ENCODE assay signal across 12 cellular contexts in the genomic region with DNA sequence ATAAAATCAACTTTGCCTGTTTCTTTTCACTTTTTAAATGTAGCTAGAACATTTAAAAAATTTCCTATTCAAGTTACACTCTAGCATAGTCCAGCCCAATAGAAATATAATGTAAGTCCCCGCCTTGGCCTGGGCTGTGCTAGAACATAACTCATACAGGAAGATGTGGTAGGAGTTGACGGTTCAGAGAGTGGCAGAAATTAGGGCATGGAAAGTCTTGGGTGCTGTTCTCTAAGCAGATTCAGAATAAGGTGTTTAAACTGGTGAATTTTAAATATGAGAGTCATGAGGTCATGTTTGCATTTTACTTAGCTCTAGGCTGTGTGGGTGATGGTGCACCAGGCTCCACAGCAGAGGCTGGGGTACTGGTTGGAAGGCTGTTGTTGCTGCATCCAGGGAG.
A peak's percentile ranks its signal among the peaks of the same experiment; 100 is the strongest.
DNase-seq lines count a peak whose midpoint lies in the region; ATAC-seq, FAIRE-seq and TF ChIP-seq lines count a peak whose summit lies in the region.
"Had no signal": no experiment of that assay in that cellular context is flagged by ENCODE, and none has a peak within 500 bp of the region (broad histone marks: within the 10 kb centered on the region; RNA-seq: fewer than 3 reads in every experiment).

No MANE protein-coding gene starts in this region.

- no peaks in the 10 kb centered on the region for H3K79me2 ChIP-seq in HepG2 (ENCODE audit: insufficient read depth, low read length)

- in situ Hi-C loops in HepG2 (cut with HindIII; ENCODE audit: extremely low pct_ligation_motif_present, low pct_unique_long_range_greater_than_20kb) = no loop called here

- no peak for FAIRE-seq in HepG2 (lab: Jason Lieb, UNC)
- FAIRE-seq: endometrium had no signal

- peak overlapping the region in 2 of 3 donors; percentile 0 to 63 for H3K4me3 Mint-ChIP-seq in T-cell
- peak overlapping the region; percentile 44 for H3K4me3 Mint-ChIP-seq in activated naive CD8-positive, alpha-beta T cell treated with anti-CD3 and anti-CD28 coated beads, Interleukin-2, amount 10 ng/mL, durations not matched to agents 7 days and 5 days
- H3K4me3 Mint-ChIP-seq: nephron had no signal

- no peak overlapping the region for H4K8ac ChIP-seq in mesenchymal stem cell (ENCODE audit: low read length)

- no peak overlapping the region for H3K9ac ChIP-seq in HepG2 (ENCODE audit: insufficient read depth, low read depth, low read length)
- H3K9ac ChIP-seq in mesenchymal stem cell (ENCODE audit: low read length) = no peak overlapping the region

- peaks cover 2% of the 10 kb centered on the region for H3K36me3 Mint-ChIP-seq in T-cell
- peaks cover 14% of the 10 kb centered on the region for H3K36me3 Mint-ChIP-seq in activated naive CD8-positive, alpha-beta T cell treated with anti-CD3 and anti-CD28 coated beads, Interleukin-2, amount 10 ng/mL, durations not matched to agents 7 days and 5 days

- peaks cover 11% of the 10 kb centered on the region for H3K79me1 ChIP-seq in mesenchymal stem cell (replicated peaks; ENCODE audit: low read length, poor library complexity, severe bottlenecking)

- no peak overlapping the region for H3K18ac ChIP-seq in mesenchymal stem cell (ENCODE audit: low read depth in 1 of 2, low read length in 2 of 2)

- no peaks in the 10 kb centered on the region for H3K36me3 ChIP-seq in right atrium auricular region
- no peaks in the 10 kb centered on the region for H3K36me3 ChIP-seq in HepG2 (replicated peaks in 1 of 2; ENCODE audit: control insufficient read depth in 1 of 2, insufficient read depth in 2 of 2, low read length in 2 of 2)
- no peaks in the 10 kb centered on the region for H3K36me3 ChIP-seq in mesenchymal stem cell (ENCODE audit: control insufficient read depth in 1 of 2, insufficient read depth in 2 of 2, low read depth in 1 of 2, low read length in 2 of 2)

- DNase-seq in Right ventricle myocardium inferior (ENCODE audit: missing footprints) = no peak
- DNase-seq in right atrium auricular region (ENCODE audit: low spot score) = no peak
- DNase-seq in T-cell = peak in 20 of 34 experiments; percentile 10 to 41 (median 20)
- no peak for DNase-seq in activated naive CD8-positive, alpha-beta T cell treated with anti-CD3 and anti-CD28 coated beads, Interleukin-2, amount 10 ng/mL, durations not matched to agents 7 days and 5 days
- peak; percentile 55 for DNase-seq in stimulated activated naive CD8-positive, alpha-beta T cell treated with anti-CD3 and anti-CD28 coated beads, Interleukin-15, Interleukin-2, amounts not matched to agents 100 U/mL and 50 U/mL, for 24 hours
- DNase-seq in HepG2 (ENCODE audit: low spot score) = no peak
- no peak for DNase-seq in HK-2 (ENCODE audit: unreplicated experiment)
- DNase-seq in mesenchymal stem cell = no peak
- DNase-seq: aorta, MM.1S had no signal

- no peak overlapping the region for H2AK5ac ChIP-seq in mesenchymal stem cell (ENCODE audit: low read length, severe bottlenecking)

- BruUV-seq in HepG2 (replicated peaks; lab: Mats Ljungman, UMichigan) = no TSS peak

- ATAC-seq in Right ventricle myocardium inferior (peak; percentile 16), T-cell (replicated peaks in 1 of 4) (peak; percentile 69 to 85 (median 74)), HepG2 (no peak)
- peak; percentile 83 for ATAC-seq in activated naive CD8-positive, alpha-beta T cell treated with anti-CD3 and anti-CD28 coated beads, Interleukin-2, amount 10 ng/mL, durations not matched to agents 7 days and 5 days (ENCODE audit: low read depth)
- ATAC-seq in stimulated activated naive CD8-positive, alpha-beta T cell treated with anti-CD3 and anti-CD28 coated beads, Interleukin-15, Interleukin-2, amounts not matched to agents 100 U/mL and 50 U/mL, for 24 hours = peak; percentile 91

- peak overlapping the region in 1 of 2 experiments; percentile 16 for H3K4ac ChIP-seq in mesenchymal stem cell (ENCODE audit: low read depth in 1 of 2, low read length in 2 of 2)

- no peaks in the 10 kb centered on the region for H3K9me3 Mint-ChIP-seq in T-cell
- peaks cover 2% of the 10 kb centered on the region for H3K9me3 Mint-ChIP-seq in activated naive CD8-positive, alpha-beta T cell treated with anti-CD3 and anti-CD28 coated beads, Interleukin-2, amount 10 ng/mL, durations not matched to agents 7 days and 5 days
- H3K9me3 Mint-ChIP-seq: nephron had no signal

- H2BK5ac ChIP-seq in mesenchymal stem cell (ENCODE audit: low read depth, low read length, poor library complexity, severe bottlenecking) = no peak overlapping the region

- peaks cover 63 to 66% (median 65%) of the 10 kb centered on the region in 3 donors for H3K4me1 Mint-ChIP-seq in T-cell
- H3K4me1 Mint-ChIP-seq in activated naive CD8-positive, alpha-beta T cell treated with anti-CD3 and anti-CD28 coated beads, Interleukin-2, amount 10 ng/mL, durations not matched to agents 7 days and 5 days = peaks cover 37% of the 10 kb centered on the region
- H3K4me1 Mint-ChIP-seq: nephron had no signal

- H2AFZ ChIP-seq in HepG2 (ENCODE audit: low read length) (no peak overlapping the region), mesenchymal stem cell (ENCODE audit: low read depth, low read length) (no peak overlapping the region)

- POLR2A ChIA-PET in T-cell (lab: Charles Lee) = no interaction called here
- POLR2A ChIA-PET in activated naive CD8-positive, alpha-beta T cell treated with anti-CD3 and anti-CD28 coated beads, Interleukin-2, amount 10 ng/mL, durations not matched to agents 7 days and 5 days (lab: Charles Lee) = interaction anchor here (2.0 kb wide), 1 partner anchor 11 kb away, joined by 7 read pairs; no protein-coding TSS in a partner anchor
- POLR2A ChIA-PET in HepG2 (lab: Yijun Ruan, JAX) = no interaction called here

- no peak overlapping the region for H2BK15ac ChIP-seq in mesenchymal stem cell (ENCODE audit: low read depth, poor library complexity, severe bottlenecking)

- intact Hi-C loops in Right ventricle myocardium inferior (cut with DNase I) (no loop called here), HepG2 (cut with micrococcal nuclease; ENCODE audit: unreplicated experiment) (no loop called here)

- 96% methylated on average over 2 of the region's 2 CpGs for WGBS in HepG2 (ENCODE audit: low lambda C conversion rate)
- 96% methylated on average over 2 of the region's 2 CpGs for WGBS in mesenchymal stem cell

- TF ChIP-seq POLR2A in HepG2 (IDR thresholded peaks at IDR 0.05; ENCODE audit: insufficient read depth in 1 of 2, low read depth in 2 of 2, low read length in 2 of 2) = no peak

- H3K27ac Mint-ChIP-seq in T-cell = peak overlapping the region; percentile 59 to 70
- H3K27ac Mint-ChIP-seq in activated naive CD8-positive, alpha-beta T cell treated with anti-CD3 and anti-CD28 coated beads, Interleukin-2, amount 10 ng/mL, durations not matched to agents 7 days and 5 days = peak overlapping the region; percentile 71
- H3K27ac Mint-ChIP-seq: nephron had no signal

- H3K4me2 ChIP-seq in HepG2 (ENCODE audit: low read depth, low read length) = no peak overlapping the region
- no peak overlapping the region for H3K4me2 ChIP-seq in mesenchymal stem cell (ENCODE audit: low read length, poor library complexity, severe bottlenecking)

- H4K20me1 ChIP-seq in HepG2 (ENCODE audit: insufficient read depth, low read length) = no peaks in the 10 kb centered on the region

- CTCF ChIA-PET in T-cell (lab: Charles Lee) = interaction anchor here in 1 of 2 donors (0.6 kb wide), 1 partner anchor 84 kb away, joined by 4 read pairs; no protein-coding TSS in a partner anchor
- CTCF ChIA-PET in HepG2 (lab: Yijun Ruan, JAX; ENCODE audit: low intra/inter-chr PET ratio, low total read pairs) = no interaction called here

- no peak overlapping the region for H4K91ac ChIP-seq in mesenchymal stem cell (ENCODE audit: low read length)

- H3K9me3 ChIP-seq in right atrium auricular region (no peaks in the 10 kb centered on the region), HepG2 (ENCODE audit: low read length) (no peaks in the 10 kb centered on the region), mesenchymal stem cell (ENCODE audit: control insufficient read depth, low read length) (no peaks in the 10 kb centered on the region)

- H2BK120ac ChIP-seq in mesenchymal stem cell (ENCODE audit: low read depth, low read length) = no peak overlapping the region

- H3K23ac ChIP-seq in mesenchymal stem cell (ENCODE audit: low read length in 2 of 2) = no peak overlapping the region

- no peak for TF ChIP-seq RAD21 in HepG2 (CRISPR knock-in tag; IDR thresholded peaks at IDR 0.05)

- no peaks in the 10 kb centered on the region for H3K27me3 ChIP-seq in right atrium auricular region
- H3K27me3 ChIP-seq in HepG2 (ENCODE audit: control insufficient read depth in 1 of 2, insufficient read depth in 2 of 2, low read length in 2 of 2) = no peaks in the 10 kb centered on the region
- no peaks in the 10 kb centered on the region for H3K27me3 ChIP-seq in mesenchymal stem cell (ENCODE audit: control insufficient read depth in 1 of 2, insufficient read depth in 1 of 2, low read length in 2 of 2)

- no peak overlapping the region for H3K4me3 ChIP-seq in right atrium auricular region
- H3K4me3 ChIP-seq in HepG2 (replicated peaks in 1 of 3; ENCODE audit: insufficient read depth in 1 of 3, low read depth in 2 of 3, low read length in 3 of 3) = no peak overlapping the region
- H3K4me3 ChIP-seq in mesenchymal stem cell (ENCODE audit: insufficient read depth in 1 of 2, low read depth in 1 of 2, low read length in 2 of 2) = no peak overlapping the region

- H2BK12ac ChIP-seq in mesenchymal stem cell (ENCODE audit: low read length in 2 of 2) = peak overlapping the region in 1 of 2 experiments; percentile 63

- no peak for TF ChIP-seq EP300 in HepG2 (IDR thresholded peaks at IDR 0.05; ENCODE audit: low read depth in 2 of 2, low read length in 2 of 2)
- no peak for TF ChIP-seq EP300 in HepG2 (CRISPR knock-in tag; IDR thresholded peaks at IDR 0.05; ENCODE audit: borderline replicate concordance)

- no peak for TF ChIP-seq CTCF in right atrium auricular region (IDR thresholded peaks at IDR 0.05)
- no peak for TF ChIP-seq CTCF in HepG2 (CRISPR knock-in tag; IDR thresholded peaks at IDR 0.05)

- H3K4me1 ChIP-seq in right atrium auricular region (no peaks in the 10 kb centered on the region), HepG2 (ENCODE audit: insufficient read depth, low read length) (no peaks in the 10 kb centered on the region), mesenchymal stem cell (ENCODE audit: control insufficient read depth, insufficient read depth, low read depth, low read length) (no peaks in the 10 kb centered on the region)

- H3K27ac ChIP-seq in right atrium auricular region (no peak overlapping the region), HepG2 (ENCODE audit: extremely low read length, insufficient read depth, low read length) (no peak overlapping the region), mesenchymal stem cell (ENCODE audit: low read length, poor library complexity, severe bottlenecking) (no peak overlapping the region)

- H3K14ac ChIP-seq in mesenchymal stem cell (ENCODE audit: low read length in 2 of 2) = no peak overlapping the region

- no peaks in the 10 kb centered on the region for H3K27me3 Mint-ChIP-seq in T-cell
- no peaks in the 10 kb centered on the region for H3K27me3 Mint-ChIP-seq in activated naive CD8-positive, alpha-beta T cell treated with anti-CD3 and anti-CD28 coated beads, Interleukin-2, amount 10 ng/mL, durations not matched to agents 7 days and 5 days

TF ChIP-seq in HepG2, 621 proteins besides CTCF, POLR2A, EP300 and RAD21 (continues in another document):
- no peak for TF ChIP-seq ZNF567 (CRISPR knock-in tag; IDR thresholded peaks at IDR 0.05; ENCODE audit: borderline replicate concordance)
- TF ChIP-seq JUNB (CRISPR knock-in tag; IDR thresholded peaks at IDR 0.05; ENCODE audit: borderline replicate concordance) = no peak

Comparison
In these comparisons a context has a peak if more than half of its experiments do, and no peak if none do; other contexts are left out.
1. DNase-seq: peak in T-cell (20 of 34) and stimulated activated naive CD8-positive, alpha-beta T cell treated with anti-CD3 and anti-CD28 coated beads, Interleukin-15, Interleukin-2, amounts not matched to agents 100 U/mL and 50 U/mL, for 24 hours (single experiment); none in Right ventricle myocardium inferior (single experiment), right atrium auricular region (single experiment), activated naive CD8-positive, alpha-beta T cell treated with anti-CD3 and anti-CD28 coated beads, Interleukin-2, amount 10 ng/mL, durations not matched to agents 7 days and 5 days (single experiment), HepG2 (single experiment), HK-2 (single experiment) and mesenchymal stem cell (single experiment).